8 cellular contexts compared by ENCODE assay signal in genomic region chr18:62717059-62717849, GRCh38. TPM values are rescaled to one million over a fixed set of nuclear protein-coding genes. Genes with fewer than 3 reads are reported as not detected.
DNase-seq lines count a peak whose midpoint lies in the region; ATAC-seq and TF ChIP-seq lines count a peak whose summit lies in the region.

No MANE protein-coding gene starts in this region.

- WGBS in liver = 2% methylated on average over 24 of the region's 24 CpGs

- TF ChIP-seq RAD21 in liver (IDR thresholded peaks at IDR 0.05) = peak; percentile 40 to 56

- peaks cover 2 to 35% (median 7%) of the 10 kb centered on the region in 4 donors for H3K4me1 ChIP-seq in liver (ENCODE audit: control insufficient read depth in 4 of 4, insufficient read depth in 4 of 4, low read length in 3 of 4)

- H3K9me3 ChIP-seq in liver (ENCODE audit: control insufficient read depth in 4 of 4, low read length in 3 of 4) = no peaks in the 10 kb centered on the region

- DNase-seq in GM13976 (ENCODE audit: low spot score) = peak; percentile 31
- DNase-seq in NCI-H2029 treated with DMSO at 0.1 percent for 48 hours (lab: John Stamatoyannopoulos, UW) = peak; percentile 10
- peak; percentile 22 for DNase-seq in activated CD4-positive, CD25-positive, alpha-beta regulatory T cell treated with anti-CD3 and anti-CD28 coated beads, Interleukin-2, amount 50 U/mL, for 16 hours (ENCODE audit: low read depth, low spot score)
- peak; percentile 53 for DNase-seq in choroid plexus epithelial cell (ENCODE audit: low read depth)
- DNase-seq in stimulated activated CD8-positive, alpha-beta memory T cell treated with anti-CD3 and anti-CD28 coated beads, Interleukin-12 subunit alpha, Interleukin-12 subunit beta, amount 100 ng/mL, for 4 hours (ENCODE audit: low read depth) = peak; percentile 25

- TF ChIP-seq CTCF in GM13976 (IDR thresholded peaks at IDR 0.05; ENCODE audit: borderline replicate concordance, control extremely low read depth, extremely low read depth, insufficient read depth, missing control alignments) (no peak), choroid plexus epithelial cell (conservative IDR thresholded peaks at IDR 0.05; ENCODE audit: low read depth, low read length) (no peak), liver (IDR thresholded peaks at IDR 0.05; ENCODE audit: low read depth, low read length, missing input control) (no peak)

- H3K4me3 ChIP-seq in choroid plexus epithelial cell (ENCODE audit: low read depth, low read length) (peak overlapping the region; percentile 83), liver (ENCODE audit: low read depth in 1 of 3, low read length in 3 of 3) (peak overlapping the region; percentile 80 to 100 (median 91))

- no peaks in the 10 kb centered on the region for H3K27me3 ChIP-seq in liver (ENCODE audit: control insufficient read depth in 4 of 4, insufficient read depth in 4 of 4, low read length in 3 of 4)

- no peaks in the 10 kb centered on the region for H3K36me3 ChIP-seq in liver (ENCODE audit: control insufficient read depth in 4 of 4, insufficient read depth in 3 of 4, low read depth in 1 of 4, low read length in 3 of 4)

- peak overlapping the region; percentile 57 to 76 for H3K9ac ChIP-seq in liver (ENCODE audit: low read depth in 1 of 2, low read length in 2 of 2)

- H3K27ac ChIP-seq in liver (ENCODE audit: low read depth in 1 of 2, low read length in 2 of 2) = peak overlapping the region; percentile 62 to 75

- no peak for ATAC-seq in GM18502 (IDR thresholded peaks at IDR 0.05; ENCODE audit: poor library complexity, unreplicated experiment)
- ATAC-seq in HG03354 (IDR thresholded peaks at IDR 0.05; ENCODE audit: poor library complexity, severe bottlenecking, unreplicated experiment) = no peak

- in situ Hi-C loops in GM13976 (cut with MboI; ENCODE audit: low sequenced_read_pairs, unreplicated experiment) = loop anchor here (10.0 kb wide), 1 partner anchor 238 kb away; no protein-coding TSS in a partner anchor

TF ChIP-seq in liver, 16 proteins besides CTCF, POLR2A, EP300 and RAD21:
- TF ChIP-seq YY1 (IDR thresholded peaks at IDR 0.05) (no peak), NR2F2 (IDR thresholded peaks at IDR 0.05) (no peak), HNF4A (conservative IDR thresholded peaks at IDR 0.05) (peak; percentile 11 to 17), HNF4G (IDR thresholded peaks at IDR 0.05) (no peak), RXRA (IDR thresholded peaks at IDR 0.05) (peak in 1 of 2 donors; percentile 22), JUND (IDR thresholded peaks at IDR 0.05) (no peak), MAX (IDR thresholded peaks at IDR 0.05) (peak; percentile 24), ATF3 (IDR thresholded peaks at IDR 0.05) (no peak), FOXA1 (IDR thresholded peaks at IDR 0.05) (no peak), EGR1 (IDR thresholded peaks at IDR 0.05; ENCODE audit: low read depth in 2 of 2) (no peak), TAF1 (conservative IDR thresholded peaks at IDR 0.05) (no peak), FOXA2 (IDR thresholded peaks at IDR 0.05) (no peak)
- TF ChIP-seq, protein P1, sequence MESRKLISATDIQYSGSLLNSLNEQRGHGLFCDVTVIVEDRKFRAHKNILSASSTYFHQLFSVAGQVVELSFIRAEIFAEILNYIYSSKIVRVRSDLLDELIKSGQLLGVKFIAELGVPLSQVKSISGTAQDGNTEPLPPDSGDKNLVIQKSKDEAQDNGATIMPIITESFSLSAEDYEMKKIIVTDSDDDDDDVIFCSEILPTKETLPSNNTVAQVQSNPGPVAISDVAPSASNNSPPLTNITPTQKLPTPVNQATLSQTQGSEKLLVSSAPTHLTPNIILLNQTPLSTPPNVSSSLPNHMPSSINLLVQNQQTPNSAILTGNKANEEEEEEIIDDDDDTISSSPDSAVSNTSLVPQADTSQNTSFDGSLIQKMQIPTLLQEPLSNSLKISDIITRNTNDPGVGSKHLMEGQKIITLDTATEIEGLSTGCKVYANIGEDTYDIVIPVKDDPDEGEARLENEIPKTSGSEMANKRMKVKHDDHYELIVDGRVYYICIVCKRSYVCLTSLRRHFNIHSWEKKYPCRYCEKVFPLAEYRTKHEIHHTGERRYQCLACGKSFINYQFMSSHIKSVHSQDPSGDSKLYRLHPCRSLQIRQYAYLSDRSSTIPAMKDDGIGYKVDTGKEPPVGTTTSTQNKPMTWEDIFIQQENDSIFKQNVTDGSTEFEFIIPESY (IDR thresholded peaks at IDR 0.05) = no peak
- TF ChIP-seq, protein P2, sequence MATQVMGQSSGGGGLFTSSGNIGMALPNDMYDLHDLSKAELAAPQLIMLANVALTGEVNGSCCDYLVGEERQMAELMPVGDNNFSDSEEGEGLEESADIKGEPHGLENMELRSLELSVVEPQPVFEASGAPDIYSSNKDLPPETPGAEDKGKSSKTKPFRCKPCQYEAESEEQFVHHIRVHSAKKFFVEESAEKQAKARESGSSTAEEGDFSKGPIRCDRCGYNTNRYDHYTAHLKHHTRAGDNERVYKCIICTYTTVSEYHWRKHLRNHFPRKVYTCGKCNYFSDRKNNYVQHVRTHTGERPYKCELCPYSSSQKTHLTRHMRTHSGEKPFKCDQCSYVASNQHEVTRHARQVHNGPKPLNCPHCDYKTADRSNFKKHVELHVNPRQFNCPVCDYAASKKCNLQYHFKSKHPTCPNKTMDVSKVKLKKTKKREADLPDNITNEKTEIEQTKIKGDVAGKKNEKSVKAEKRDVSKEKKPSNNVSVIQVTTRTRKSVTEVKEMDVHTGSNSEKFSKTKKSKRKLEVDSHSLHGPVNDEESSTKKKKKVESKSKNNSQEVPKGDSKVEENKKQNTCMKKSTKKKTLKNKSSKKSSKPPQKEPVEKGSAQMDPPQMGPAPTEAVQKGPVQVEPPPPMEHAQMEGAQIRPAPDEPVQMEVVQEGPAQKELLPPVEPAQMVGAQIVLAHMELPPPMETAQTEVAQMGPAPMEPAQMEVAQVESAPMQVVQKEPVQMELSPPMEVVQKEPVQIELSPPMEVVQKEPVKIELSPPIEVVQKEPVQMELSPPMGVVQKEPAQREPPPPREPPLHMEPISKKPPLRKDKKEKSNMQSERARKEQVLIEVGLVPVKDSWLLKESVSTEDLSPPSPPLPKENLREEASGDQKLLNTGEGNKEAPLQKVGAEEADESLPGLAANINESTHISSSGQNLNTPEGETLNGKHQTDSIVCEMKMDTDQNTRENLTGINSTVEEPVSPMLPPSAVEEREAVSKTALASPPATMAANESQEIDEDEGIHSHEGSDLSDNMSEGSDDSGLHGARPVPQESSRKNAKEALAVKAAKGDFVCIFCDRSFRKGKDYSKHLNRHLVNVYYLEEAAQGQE (IDR thresholded peaks at IDR 0.05) = no peak

RNA-seq across cellular contexts. Expression of gene PHLPP1, which starts 1.9 kb away (rescaled TPM):
- total RNA-seq in liver = 10 to 100 TPM; 10.5 to 14.5 TPM
- 1 to 10 TPM; 4.2 to 6.8 TPM for polyA plus RNA-seq in liver
